14 cellular contexts compared by ENCODE assay signal in genomic region chr7:1787681-1788235, GRCh38.
DNase-seq lines count a peak whose midpoint lies in the region; ATAC-seq and TF ChIP-seq lines count a peak whose summit lies in the region.
"Had no signal": no experiment of that assay in that cellular context is flagged by ENCODE, and none has a peak within 500 bp of the region (broad histone marks: within the 10 kb centered on the region; RNA-seq: fewer than 3 reads in every experiment).

No MANE protein-coding gene starts in this region.

- TF ChIP-seq POLR2A in right lobe of liver (IDR thresholded peaks at IDR 0.05), result no peak

- H3K36me3 ChIP-seq in upper lobe of right lung (no peaks in the 10 kb centered on the region), right lobe of liver (no peaks in the 10 kb centered on the region)
- H3K36me3 ChIP-seq: BE2C, HAP-1 had no signal

- no peaks in the 10 kb centered on the region for H3K9me3 ChIP-seq in upper lobe of right lung
- no peaks in the 10 kb centered on the region for H3K9me3 ChIP-seq in right lobe of liver
- H3K9me3 ChIP-seq: BE2C, HAP-1 had no signal

- ATAC-seq in left lobe of liver (no peak), upper lobe of right lung (no peak), HG02870 (IDR thresholded peaks at IDR 0.05; ENCODE audit: unreplicated experiment) (no peak), right lobe of liver (no peak)
- ATAC-seq: A549 had no signal

- intact Hi-C loops in posterior vena cava (cut with DNase I) (no loop called here), upper lobe of right lung (cut with DNase I) (no loop called here), right lobe of liver (cut with DNase I) (no loop called here)

- DNase-seq in activated CD8-positive, alpha-beta memory T cell treated with anti-CD3 and anti-CD28 coated beads, Interleukin-2, amount 50 U/mL, for 48 hours, result peak; percentile 23
- DNase-seq in left lobe of liver (ENCODE audit: low spot score), result peak; percentile 32
- DNase-seq in posterior vena cava (ENCODE audit: low spot score), result peak; percentile 73
- peak; percentile 21 for DNase-seq in upper lobe of right lung
- no peak for DNase-seq in right lobe of liver
- no peak for DNase-seq in KG1 (lab: John Stamatoyannopoulos, UW)
- no peak for DNase-seq in NCI-H526 treated with DMSO at 0.1 percent for 48 hours (lab: John Stamatoyannopoulos, UW)
- DNase-seq: BE2C; CD4-positive, alpha-beta memory T cell; DMS79 had no signal

- H3K27ac ChIP-seq in upper lobe of right lung (no peak overlapping the region), right lobe of liver (no peak overlapping the region)
- H3K27ac ChIP-seq: A549, C4-2B had no signal

- no peak for TF ChIP-seq CTCF in upper lobe of right lung (IDR thresholded peaks at IDR 0.05)
- TF ChIP-seq CTCF in right lobe of liver (IDR thresholded peaks at IDR 0.05), result no peak

- H3K4me3 ChIP-seq in upper lobe of right lung (no peak overlapping the region), right lobe of liver (no peak overlapping the region)
- H3K4me3 ChIP-seq: A549, HAP-1 had no signal

- 90% methylated on average over 11 of the region's 18 CpGs for WGBS in right lobe of liver (ENCODE audit: insufficient coverage, low coverage, low lambda C conversion rate, missing lambda C conversion rate)

- peaks cover 12% of the 10 kb centered on the region for H3K27me3 ChIP-seq in upper lobe of right lung
- H3K27me3 ChIP-seq in right lobe of liver, result no peaks in the 10 kb centered on the region
- H3K27me3 ChIP-seq: BE2C had no signal

- no peaks in the 10 kb centered on the region for H3K4me1 ChIP-seq in upper lobe of right lung
- no peaks in the 10 kb centered on the region for H3K4me1 ChIP-seq in right lobe of liver
- H3K4me1 ChIP-seq: A549, BE2C, HAP-1 had no signal

Comparison
In these comparisons a context has a peak if more than half of its experiments do, and no peak if none do; other contexts are left out.
1. DNase-seq: peak in activated CD8-positive, alpha-beta memory T cell treated with anti-CD3 and anti-CD28 coated beads, Interleukin-2, amount 50 U/mL, for 48 hours (single experiment), left lobe of liver (single experiment), posterior vena cava (single experiment) and upper lobe of right lung (single experiment); none in right lobe of liver (0 of 3), KG1 (single experiment) and NCI-H526 treated with DMSO at 0.1 percent for 48 hours (single experiment).